ENCODE assay signal across 16 cellular contexts in genomic region chr6:56550307-56550706, GRCh38.
DNase-seq lines count a peak whose midpoint lies in the region; ATAC-seq and TF ChIP-seq lines count a peak whose summit lies in the region.
"Had no signal": no experiment of that assay in that cellular context is flagged by ENCODE, and none has a peak within 500 bp of the region (broad histone marks: within the 10 kb centered on the region; RNA-seq: fewer than 3 reads in every experiment).

No MANE protein-coding gene starts in this region.

- H3K4me3 Mint-ChIP-seq in nephron (no peak overlapping the region), H9 (no peak overlapping the region)
- H3K4me3 Mint-ChIP-seq: activated CD8-positive, alpha-beta memory T cell treated with anti-CD3 and anti-CD28 coated beads, Interleukin-2, amount 10 ng/mL, durations not matched to agents 7 days and 5 days; memory B cell had no signal

- H2BK120ac ChIP-seq in H9 (ENCODE audit: low read depth, low read length, poor library complexity, severe bottlenecking), result no peak overlapping the region

- H2BK5ac ChIP-seq in H9 (ENCODE audit: insufficient read length, low read length), result no peak overlapping the region

- no peak overlapping the region for H3K14ac ChIP-seq in H9 (ENCODE audit: insufficient read depth, low read length)

- DNase-seq in ACHN (peak; percentile 34), Karpas-422 (no peak), dorsolateral prefrontal cortex (no peak), H9 (no peak), germinal center (ENCODE audit: low spot score) (no peak), NCI-H1092 (lab: John Stamatoyannopoulos, UW) (no peak)
- DNase-seq: activated CD8-positive, alpha-beta memory T cell treated with anti-CD3 and anti-CD28 coated beads, Interleukin-2, amount 10 ng/mL, durations not matched to agents 7 days and 5 days; activated naive CD4-positive, alpha-beta T cell treated with Interleukin-2 at 50 U/mL for 16 hours; DMS153; hippocampal formation; nucleus accumbens; PC-3; trophoblast cell had no signal

- H3K36me3 Mint-ChIP-seq in nephron (ENCODE audit: low read depth) (peaks cover 16% of the 10 kb centered on the region), H9 (ENCODE audit: insufficient read depth in 1 of 3, low read depth in 3 of 3) (peaks cover 7 to 34% (median 15%) of the 10 kb centered on the region in 3 experiments)
- H3K36me3 Mint-ChIP-seq: activated CD8-positive, alpha-beta memory T cell treated with anti-CD3 and anti-CD28 coated beads, Interleukin-2, amount 10 ng/mL, durations not matched to agents 7 days and 5 days; memory B cell had no signal

- H3K79me2 ChIP-seq in Karpas-422 (ENCODE audit: low read length) (no peaks in the 10 kb centered on the region), H9 (ENCODE audit: insufficient read depth, low read length) (no peaks in the 10 kb centered on the region)

- H3K9me3 Mint-ChIP-seq in nephron (no peaks in the 10 kb centered on the region), H9 (no peaks in the 10 kb centered on the region)
- H3K9me3 Mint-ChIP-seq: memory B cell had no signal

- H3K56ac ChIP-seq in H9 (ENCODE audit: insufficient read length, low read depth, low read length), result no peak overlapping the region

- H4K8ac ChIP-seq in H9 (replicated peaks; ENCODE audit: insufficient read length, low read depth, low read length), result no peak overlapping the region

- no peak overlapping the region for H2BK12ac ChIP-seq in H9 (ENCODE audit: insufficient read length, low read depth, low read length)

- intact Hi-C loops in dorsolateral prefrontal cortex (cut with DNase I), result no loop called here

- no peak overlapping the region for H3K4ac ChIP-seq in H9 (ENCODE audit: low read depth, low read length)

- H3K4me1 Mint-ChIP-seq in nephron, result peaks cover 40% of the 10 kb centered on the region
- H3K4me1 Mint-ChIP-seq in H9, result peaks cover 2% of the 10 kb centered on the region in 2 experiments; a peak in 2 of 4 replicates
- H3K4me1 Mint-ChIP-seq: activated CD8-positive, alpha-beta memory T cell treated with anti-CD3 and anti-CD28 coated beads, Interleukin-2, amount 10 ng/mL, durations not matched to agents 7 days and 5 days; memory B cell had no signal

- H3K27me3 ChIP-seq in Karpas-422 (ENCODE audit: low read length), result no peaks in the 10 kb centered on the region
- H3K27me3 ChIP-seq in dorsolateral prefrontal cortex, result no peaks in the 10 kb centered on the region
- H3K27me3 ChIP-seq in H9 (ENCODE audit: insufficient read depth, low read length), result no peaks in the 10 kb centered on the region

- no CpG with 5 or more reads among the region's 2 CpGs for WGBS in H9 (ENCODE audit: extremely low coverage, insufficient read length, low lambda C conversion rate)

- TF ChIP-seq CTCF in dorsolateral prefrontal cortex (IDR thresholded peaks at IDR 0.05 in 54 of 56, conservative IDR thresholded peaks at IDR 0.05 in 2 of 56; ENCODE audit: low read depth in 1 of 56, partially characterized antibody in 56 of 56) (peak in 1 of 56 donors; percentile 17), nephron (IDR thresholded peaks at IDR 0.05; ENCODE audit: unreplicated experiment in 3 of 3) (no peak), H9 (conservative IDR thresholded peaks at IDR 0.05) (no peak)

- no peaks in the 10 kb centered on the region for H3K9me2 ChIP-seq in Karpas-422 (replicated peaks; ENCODE audit: insufficient read depth, low read length)

- H3K23me2 ChIP-seq in H9 (ENCODE audit: insufficient read length, low read depth, low read length, poor library complexity, severe bottlenecking), result no peaks in the 10 kb centered on the region

- peak overlapping the region in 2 of 3 experiments; percentile 31 to 43 for H3K27ac Mint-ChIP-seq in nephron
- H3K27ac Mint-ChIP-seq in H9, result no peak overlapping the region
- H3K27ac Mint-ChIP-seq: activated CD8-positive, alpha-beta memory T cell treated with anti-CD3 and anti-CD28 coated beads, Interleukin-2, amount 10 ng/mL, durations not matched to agents 7 days and 5 days; memory B cell had no signal

- H3K27ac ChIP-seq in Karpas-422 (ENCODE audit: low read length), result 0 out of 2 replicates have a peak overlapping the region, but pooled peaks have one; percentile 59
- H3K27ac ChIP-seq in dorsolateral prefrontal cortex, result peak overlapping the region in 35 of 59 donors; percentile 0 to 82 (median 33)
- H3K27ac ChIP-seq in H9 (ENCODE audit: insufficient read length, low read depth, low read length), result no peak overlapping the region

- H2AFZ ChIP-seq in Karpas-422 (ENCODE audit: low read length) (peak overlapping the region; percentile 16; the same call in 1 of the 2 replicates), H9 (ENCODE audit: low read length) (no peak overlapping the region)

- H3T11ph ChIP-seq in H9 (ENCODE audit: low read length), result no peak overlapping the region

- peak overlapping the region; percentile 8 for H3K9ac ChIP-seq in Karpas-422 (ENCODE audit: low read length)
- H3K9ac ChIP-seq in H9 (ENCODE audit: extremely low read depth, insufficient read length, low read length), result no peak overlapping the region

- H3K18ac ChIP-seq in H9 (ENCODE audit: insufficient read length, low read depth, low read length), result no peak overlapping the region

- in situ Hi-C loops in ACHN (cut with HindIII; ENCODE audit: low pct_ligation_motif_present, low pct_unique_long_range_greater_than_20kb, low sequenced_read_pairs), result loop anchor here (25.0 kb wide), 1 partner anchor 188 kb away; no protein-coding TSS in a partner anchor

- H3K27me3 Mint-ChIP-seq in nephron (ENCODE audit: low read depth), result no peaks in the 10 kb centered on the region
- H3K27me3 Mint-ChIP-seq in H9 (ENCODE audit: low read depth), result no peaks in the 10 kb centered on the region
- H3K27me3 Mint-ChIP-seq: memory B cell had no signal

- no peak overlapping the region for H3K23ac ChIP-seq in H9 (ENCODE audit: insufficient read length, low read depth, low read length)

- H3K4me3 ChIP-seq in Karpas-422 (ENCODE audit: low read length) (peak overlapping the region; percentile 48), dorsolateral prefrontal cortex (peak overlapping the region in 19 of 59 donors; percentile 1 to 34 (median 11))

- H4K20me1 ChIP-seq in Karpas-422 (ENCODE audit: insufficient read depth, low read depth, low read length) (no peaks in the 10 kb centered on the region), H9 (ENCODE audit: control insufficient read depth, insufficient read depth, insufficient read length) (no peaks in the 10 kb centered on the region)

- H4K5ac ChIP-seq in H9 (ENCODE audit: insufficient read length, low read depth, low read length), result no peak overlapping the region

- H3K9me3 ChIP-seq in Karpas-422 (ENCODE audit: low read length) (no peaks in the 10 kb centered on the region), H9 (ENCODE audit: control insufficient read depth, low read depth, low read length) (no peaks in the 10 kb centered on the region)

- H3K4me2 ChIP-seq in Karpas-422 (ENCODE audit: low read depth, low read length, poor library complexity, severe bottlenecking) (peak overlapping the region; percentile 66), H9 (ENCODE audit: insufficient read depth, insufficient read length, low read length) (no peak overlapping the region)

- no peak overlapping the region for H2BK15ac ChIP-seq in H9 (ENCODE audit: low read depth, low read length)

- no peak for ATAC-seq in HG02970 (IDR thresholded peaks at IDR 0.05; ENCODE audit: low FRiP score, unreplicated experiment)
- ATAC-seq: activated CD8-positive, alpha-beta memory T cell treated with anti-CD3 and anti-CD28 coated beads, Interleukin-2, amount 10 ng/mL, durations not matched to agents 7 days and 5 days; PC-3 had no signal

- no peaks in the 10 kb centered on the region for H3K36me3 ChIP-seq in Karpas-422 (ENCODE audit: insufficient read depth, low read length)

- H3K4me1 ChIP-seq in Karpas-422 (ENCODE audit: low read length), result peaks cover 52% of the 10 kb centered on the region
- H3K4me1 ChIP-seq in H9 (ENCODE audit: insufficient read depth, low read length), result no peaks in the 10 kb centered on the region

- no peaks in the 10 kb centered on the region for H3K79me1 ChIP-seq in H9 (ENCODE audit: insufficient read depth, low read depth, low read length, poor library complexity, severe bottlenecking)

- no peak overlapping the region for H4K91ac ChIP-seq in H9 (ENCODE audit: insufficient read length, low read depth, low read length)

- H2AK5ac ChIP-seq in H9 (ENCODE audit: insufficient read length, low read length), result no peak overlapping the region

- H2BK20ac ChIP-seq in H9 (ENCODE audit: low read depth, low read length, poor library complexity, severe bottlenecking), result no peak overlapping the region

Comparison
In these comparisons a context has a peak if more than half of its experiments do, and no peak if none do; other contexts are left out.
1. H3K27ac Mint-ChIP-seq: peak in nephron (2 of 3); none in H9 (0 of 3).